ENCODE assay signal across 8 cellular contexts in genomic region chr16:30032083-30032819, GRCh38. TPM values are rescaled to one million over a fixed set of nuclear protein-coding genes. Genes with fewer than 3 reads are reported as not detected.
DNase-seq lines count a peak whose midpoint lies in the region; ATAC-seq and TF ChIP-seq lines count a peak whose summit lies in the region.

No MANE protein-coding gene starts in this region.

- no peak overlapping the region for H2BK15ac ChIP-seq in mesendoderm (replicated peaks; ENCODE audit: low read depth)

- H3K27me3 ChIP-seq in dorsolateral prefrontal cortex (peaks cover 0 to 19% (median 0%) of the 10 kb centered on the region in 45 donors), mesendoderm (ENCODE audit: insufficient read depth, low read length, poor library complexity) (no peaks in the 10 kb centered on the region), suprapubic skin (peaks cover 76% of the 10 kb centered on the region)

- no peak for TF ChIP-seq POLR2A in suprapubic skin (IDR thresholded peaks at IDR 0.05)

- H3K4ac ChIP-seq in mesendoderm (ENCODE audit: low read depth, low read length) = no peak overlapping the region

- H3K23ac ChIP-seq in mesendoderm (ENCODE audit: low read length) = no peak overlapping the region

- H2AK5ac ChIP-seq in mesendoderm (ENCODE audit: low read length) = no peak overlapping the region

- no peak overlapping the region for H3K27ac ChIP-seq in C4-2B
- peak overlapping the region in 22 of 59 donors; percentile 2 to 90 (median 74) for H3K27ac ChIP-seq in dorsolateral prefrontal cortex
- no peak overlapping the region for H3K27ac ChIP-seq in mesendoderm (ENCODE audit: low read depth, low read length)
- no peak overlapping the region for H3K27ac ChIP-seq in suprapubic skin

- no peak overlapping the region for H3K18ac ChIP-seq in mesendoderm (ENCODE audit: low read length)

- H3K9ac ChIP-seq in mesendoderm (ENCODE audit: low read length) = no peak overlapping the region

- H3K4me1 ChIP-seq in mesendoderm (ENCODE audit: control insufficient read depth, low read depth, low read length) (peaks cover 5% of the 10 kb centered on the region), suprapubic skin (peaks cover 8% of the 10 kb centered on the region)

- no peaks in the 10 kb centered on the region for H3K9me3 ChIP-seq in suprapubic skin

- H4K8ac ChIP-seq in mesendoderm (ENCODE audit: low read depth, low read length) = no peak overlapping the region

- no peaks in the 10 kb centered on the region for H3K36me3 ChIP-seq in mesendoderm (ENCODE audit: control insufficient read depth, insufficient read depth, low read length)
- H3K36me3 ChIP-seq in suprapubic skin = no peaks in the 10 kb centered on the region

- no peak overlapping the region for H2BK120ac ChIP-seq in mesendoderm (ENCODE audit: low read depth, low read length)

- peaks cover 51% of the 10 kb centered on the region for H3K27me3 Mint-ChIP-seq in activated CD4-positive, alpha-beta T cell treated with anti-CD3 and anti-CD28 coated beads, Interleukin-2, amount 10 ng/mL, durations not matched to agents 24 days and 14 days

- H3K4me3 ChIP-seq in HFF-Myc (replicated peaks; ENCODE audit: low read depth, low read length) (no peak overlapping the region), dorsolateral prefrontal cortex (peak overlapping the region in 12 of 59 donors; percentile 61 to 76 (median 71)), mesendoderm (ENCODE audit: low read length) (no peak overlapping the region), suprapubic skin (no peak overlapping the region)

- H3K79me2 ChIP-seq in mesendoderm (ENCODE audit: control insufficient read depth, insufficient read depth, low read length) = no peaks in the 10 kb centered on the region

- no peak overlapping the region for H3K56ac ChIP-seq in mesendoderm (ENCODE audit: low read length)

- no CpG with 5 or more reads among the region's 12 CpGs for WGBS in mesendoderm (ENCODE audit: extremely low coverage, insufficient coverage, low lambda C conversion rate)
- 28% methylated on average over 12 of the region's 12 CpGs for WGBS in suprapubic skin

- intact Hi-C loops in activated CD4-positive, alpha-beta T cell treated with anti-CD3 and anti-CD28 coated beads, Interleukin-2, amount 10 ng/mL, durations not matched to agents 24 days and 14 days (cut with micrococcal nuclease) = no loop called here
- intact Hi-C loops in dorsolateral prefrontal cortex (cut with DNase I) = no loop called here

- H3K4me2 ChIP-seq in mesendoderm (ENCODE audit: low read length) = no peak overlapping the region

- H4K5ac ChIP-seq in mesendoderm (ENCODE audit: low read length) = no peak overlapping the region

- H3K4me3 Mint-ChIP-seq in activated CD4-positive, alpha-beta T cell treated with anti-CD3 and anti-CD28 coated beads, Interleukin-2, amount 10 ng/mL, durations not matched to agents 24 days and 14 days = no peak overlapping the region

- no peaks in the 10 kb centered on the region for H3K36me3 Mint-ChIP-seq in activated CD4-positive, alpha-beta T cell treated with anti-CD3 and anti-CD28 coated beads, Interleukin-2, amount 10 ng/mL, durations not matched to agents 24 days and 14 days (ENCODE audit: low read depth)

- H3K9me3 Mint-ChIP-seq in activated CD4-positive, alpha-beta T cell treated with anti-CD3 and anti-CD28 coated beads, Interleukin-2, amount 10 ng/mL, durations not matched to agents 24 days and 14 days = no peaks in the 10 kb centered on the region

- H2BK5ac ChIP-seq in mesendoderm (ENCODE audit: low read length) = no peak overlapping the region

- H3K79me1 ChIP-seq in mesendoderm (ENCODE audit: low read length) = no peaks in the 10 kb centered on the region

- peak; percentile 40 for DNase-seq in HFF-Myc (ENCODE audit: extremely low read depth, low read depth)
- peak; percentile 86 for DNase-seq in NCI-H69 (lab: John Stamatoyannopoulos, UW)
- DNase-seq in activated CD4-positive, alpha-beta T cell treated with anti-CD3 and anti-CD28 coated beads, Interleukin-2, amount 10 ng/mL, durations not matched to agents 24 days and 14 days = peak; percentile 90
- peak in 4 of 10 donors; percentile 64 to 81 (median 70) for DNase-seq in dorsolateral prefrontal cortex
- peak; percentile 91 for DNase-seq in mesendoderm
- DNase-seq in suprapubic skin (ENCODE audit: low spot score in 2 of 2) = no peak

- ATAC-seq in GM21528 (IDR thresholded peaks at IDR 0.05; ENCODE audit: low FRiP score, unreplicated experiment) = no peak

- TF ChIP-seq EP300 in suprapubic skin (IDR thresholded peaks at IDR 0.05) = no peak

- H3K4me1 Mint-ChIP-seq in activated CD4-positive, alpha-beta T cell treated with anti-CD3 and anti-CD28 coated beads, Interleukin-2, amount 10 ng/mL, durations not matched to agents 24 days and 14 days = peaks cover 10% of the 10 kb centered on the region

- TF ChIP-seq CTCF in C4-2B (conservative IDR thresholded peaks at IDR 0.05) (peak; percentile 88), HFF-Myc (IDR thresholded peaks at IDR 0.05; ENCODE audit: low read depth, low read length, missing control alignments) (peak; percentile 92), dorsolateral prefrontal cortex (IDR thresholded peaks at IDR 0.05 in 54 of 56, conservative IDR thresholded peaks at IDR 0.05 in 2 of 56; ENCODE audit: low read depth in 1 of 56, partially characterized antibody in 56 of 56) (peak; percentile 53 to 82 (median 74)), suprapubic skin (IDR thresholded peaks at IDR 0.05) (peak; percentile 22 to 62)

- H3K27ac Mint-ChIP-seq in activated CD4-positive, alpha-beta T cell treated with anti-CD3 and anti-CD28 coated beads, Interleukin-2, amount 10 ng/mL, durations not matched to agents 24 days and 14 days = peak overlapping the region; percentile 51

RNA-seq across cellular contexts. Expression of gene TLCD3B, which starts 1.2 kb away (rescaled TPM):
- total RNA-seq in activated CD4-positive, alpha-beta T cell treated with anti-CD3 and anti-CD28 coated beads, Interleukin-2, amount 10 ng/mL, durations not matched to agents 24 days and 14 days = 1.5 and 1.8 TPM in 2 replicates
- 10 to 100 TPM; 11.7 to 72.6 (median 42.0) TPM for total RNA-seq in dorsolateral prefrontal cortex
- polyA plus RNA-seq in mesendoderm (2013, experiment 1 of 2) = 3.4 TPM
- polyA plus RNA-seq in mesendoderm (2013, experiment 2 of 2) = 3.9 TPM
- 1 to 10 TPM in 1 of 4 donors, under 1 TPM in 1, not detected in 2; 0.81 to 1.4 TPM for total RNA-seq in suprapubic skin

RNA-seq across cellular contexts. Expression of gene C16orf92, which starts 9.3 kb away (rescaled TPM):
- not detected in 2 replicates for total RNA-seq in activated CD4-positive, alpha-beta T cell treated with anti-CD3 and anti-CD28 coated beads, Interleukin-2, amount 10 ng/mL, durations not matched to agents 24 days and 14 days
- total RNA-seq in dorsolateral prefrontal cortex (not detected), suprapubic skin (not detected)
- not detected for polyA plus RNA-seq in mesendoderm (2013, experiment 1 of 2)
- not detected for polyA plus RNA-seq in mesendoderm (2013, experiment 2 of 2)

RNA-seq across cellular contexts. Expression of gene DOC2A, which starts 21.4 kb away (rescaled TPM):
- total RNA-seq in activated CD4-positive, alpha-beta T cell treated with anti-CD3 and anti-CD28 coated beads, Interleukin-2, amount 10 ng/mL, durations not matched to agents 24 days and 14 days = 2.7 and 3.2 TPM in 2 replicates
- 100 to 1,000 TPM in 46 of 120 experiments, 10 to 100 TPM in 74; 29.5 to 138 (median 93.2) TPM for total RNA-seq in dorsolateral prefrontal cortex
- 0.84 TPM for polyA plus RNA-seq in mesendoderm (2013, experiment 1 of 2)
- 0.73 TPM for polyA plus RNA-seq in mesendoderm (2013, experiment 2 of 2)
- total RNA-seq in suprapubic skin = under 1 TPM in 1 of 4 donors, not detected in 3; 0.42 TPM

RNA-seq across cellular contexts. Expression of gene ALDOA, which starts 33.3 kb away (rescaled TPM):
- 2,074 and 2,109 TPM in 2 replicates for total RNA-seq in activated CD4-positive, alpha-beta T cell treated with anti-CD3 and anti-CD28 coated beads, Interleukin-2, amount 10 ng/mL, durations not matched to agents 24 days and 14 days
- total RNA-seq in dorsolateral prefrontal cortex = 1,000 to 10,000 TPM in 119 of 120 experiments, 100 to 1,000 TPM in 1; 996 to 2,428 (median 1,936) TPM
- polyA plus RNA-seq in mesendoderm (2013, experiment 1 of 2) = 759 TPM
- polyA plus RNA-seq in mesendoderm (2013, experiment 2 of 2) = 778 TPM
- total RNA-seq in suprapubic skin = 100 to 1,000 TPM; 794 to 967 (median 870) TPM

RNA-seq across cellular contexts. Expression of gene INO80E, which starts 36.2 kb away (rescaled TPM):
- 129 and 133 TPM in 2 replicates for total RNA-seq in activated CD4-positive, alpha-beta T cell treated with anti-CD3 and anti-CD28 coated beads, Interleukin-2, amount 10 ng/mL, durations not matched to agents 24 days and 14 days
- total RNA-seq in dorsolateral prefrontal cortex = 10 to 100 TPM; 38.6 to 73.9 (median 52.6) TPM
- 73.7 TPM for polyA plus RNA-seq in mesendoderm (2013, experiment 1 of 2)
- polyA plus RNA-seq in mesendoderm (2013, experiment 2 of 2) = 74.0 TPM
- total RNA-seq in suprapubic skin = 10 to 100 TPM; 48.2 to 58.7 (median 51.0) TPM

Comparison
In these comparisons a context has a peak if more than half of its experiments do, and no peak if none do; other contexts are left out.
1. CTCF ChIP-seq: peak in every context shown above with its lines; median percentile 92 in HFF-Myc; 88 in C4-2B; 74 in dorsolateral prefrontal cortex; 42 in suprapubic skin.
2. DNase-seq: peak in HFF-Myc (single experiment), NCI-H69 (single experiment), activated CD4-positive, alpha-beta T cell treated with anti-CD3 and anti-CD28 coated beads, Interleukin-2, amount 10 ng/mL, durations not matched to agents 24 days and 14 days (single experiment) and mesendoderm (single experiment); none in suprapubic skin (0 of 2).